In genomic region chr4:1252928-1253492, GRCh38 we compare ENCODE assay signal across 1 cellular context.
TF ChIP-seq lines count a peak whose summit lies in the region.

No MANE protein-coding gene starts in this region.

TF ChIP-seq in HepG2, 621 proteins besides CTCF, POLR2A, EP300 and RAD21:
- TF ChIP-seq ZSCAN22 (CRISPR knock-in tag; IDR thresholded peaks at IDR 0.05): no peak
- TF ChIP-seq ATF4 (CRISPR knock-in tag; IDR thresholded peaks at IDR 0.05): peak in 1 of 2 experiments; percentile 18; a peak in 1 of 4 replicates
- no peak for TF ChIP-seq SOX13 (IDR thresholded peaks at IDR 0.05)
- TF ChIP-seq SOX13 (CRISPR knock-in tag; conservative IDR thresholded peaks at IDR 0.05 in 1 of 2, IDR thresholded peaks at IDR 0.05 in 1 of 2): 0 out of 4 replicates have a peak, but pooled peaks of 1 of the 2 experiments have one; percentile 11
- TF ChIP-seq, protein P1, sequence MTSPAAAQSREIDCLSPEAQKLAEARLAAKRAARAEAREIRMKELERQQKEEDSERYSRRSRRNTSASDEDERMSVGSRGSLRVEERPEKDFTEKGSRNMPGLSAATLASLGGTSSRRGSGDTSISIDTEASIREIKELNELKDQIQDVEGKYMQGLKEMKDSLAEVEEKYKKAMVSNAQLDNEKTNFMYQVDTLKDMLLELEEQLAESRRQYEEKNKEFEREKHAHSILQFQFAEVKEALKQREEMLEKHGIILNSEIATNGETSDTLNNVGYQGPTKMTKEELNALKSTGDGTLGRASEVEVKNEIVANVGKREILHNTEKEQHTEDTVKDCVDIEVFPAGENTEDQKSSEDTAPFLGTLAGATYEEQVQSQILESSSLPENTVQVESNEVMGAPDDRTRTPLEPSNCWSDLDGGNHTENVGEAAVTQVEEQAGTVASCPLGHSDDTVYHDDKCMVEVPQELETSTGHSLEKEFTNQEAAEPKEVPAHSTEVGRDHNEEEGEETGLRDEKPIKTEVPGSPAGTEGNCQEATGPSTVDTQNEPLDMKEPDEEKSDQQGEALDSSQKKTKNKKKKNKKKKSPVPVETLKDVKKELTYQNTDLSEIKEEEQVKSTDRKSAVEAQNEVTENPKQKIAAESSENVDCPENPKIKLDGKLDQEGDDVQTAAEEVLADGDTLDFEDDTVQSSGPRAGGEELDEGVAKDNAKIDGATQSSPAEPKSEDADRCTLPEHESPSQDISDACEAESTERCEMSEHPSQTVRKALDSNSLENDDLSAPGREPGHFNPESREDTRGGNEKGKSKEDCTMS (CRISPR knock-in tag; conservative IDR thresholded peaks at IDR 0.05): no peak
- TF ChIP-seq ZNF280D (CRISPR knock-in tag; IDR thresholded peaks at IDR 0.05): peak; percentile 64; the same call in 1 of the 2 replicates
- TF ChIP-seq ZNF879 (CRISPR knock-in tag; IDR thresholded peaks at IDR 0.05): no peak
- TF ChIP-seq HNF4A (CRISPR knock-in tag; IDR thresholded peaks at IDR 0.05): peak; percentile 67
- peak; percentile 74 for TF ChIP-seq CEBPG (CRISPR knock-in tag; IDR thresholded peaks at IDR 0.05)
- TF ChIP-seq MAFG (CRISPR knock-in tag; IDR thresholded peaks at IDR 0.05): no peak
- no peak for TF ChIP-seq ZNF180 (CRISPR knock-in tag; IDR thresholded peaks at IDR 0.05; ENCODE audit: borderline replicate concordance, low read depth)
- no peak for TF ChIP-seq BCLAF1 (IDR thresholded peaks at IDR 0.05)
- TF ChIP-seq NCOR1 (IDR thresholded peaks at IDR 0.05; ENCODE audit: borderline replicate concordance, low read length): 0 out of 2 replicates have a peak, but pooled peaks have one; percentile 51
- TF ChIP-seq CEBPB (IDR thresholded peaks at IDR 0.05; ENCODE audit: borderline replicate concordance, low read depth, low read length): peak; percentile 82
- TF ChIP-seq SP4 (CRISPR knock-in tag; IDR thresholded peaks at IDR 0.05): no peak
- peak; percentile 100 for TF ChIP-seq ZNF564 (CRISPR knock-in tag; IDR thresholded peaks at IDR 0.05)
- peak; percentile 42; the same call in 1 of the 2 replicates for TF ChIP-seq ZBTB14 (CRISPR knock-in tag; IDR thresholded peaks at IDR 0.05)
- TF ChIP-seq ZNF12 (CRISPR knock-in tag; IDR thresholded peaks at IDR 0.05): peak; percentile 51; the same call in 1 of the 2 replicates
- TF ChIP-seq, protein P2, sequence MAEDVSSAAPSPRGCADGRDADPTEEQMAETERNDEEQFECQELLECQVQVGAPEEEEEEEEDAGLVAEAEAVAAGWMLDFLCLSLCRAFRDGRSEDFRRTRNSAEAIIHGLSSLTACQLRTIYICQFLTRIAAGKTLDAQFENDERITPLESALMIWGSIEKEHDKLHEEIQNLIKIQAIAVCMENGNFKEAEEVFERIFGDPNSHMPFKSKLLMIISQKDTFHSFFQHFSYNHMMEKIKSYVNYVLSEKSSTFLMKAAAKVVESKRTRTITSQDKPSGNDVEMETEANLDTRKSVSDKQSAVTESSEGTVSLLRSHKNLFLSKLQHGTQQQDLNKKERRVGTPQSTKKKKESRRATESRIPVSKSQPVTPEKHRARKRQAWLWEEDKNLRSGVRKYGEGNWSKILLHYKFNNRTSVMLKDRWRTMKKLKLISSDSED (CRISPR knock-in tag; IDR thresholded peaks at IDR 0.05): no peak
- no peak for TF ChIP-seq SATB2 (CRISPR knock-in tag; IDR thresholded peaks at IDR 0.05)
- TF ChIP-seq ZNF713 (CRISPR knock-in tag; IDR thresholded peaks at IDR 0.05): no peak
- TF ChIP-seq RFXANK (CRISPR knock-in tag; IDR thresholded peaks at IDR 0.05): no peak
- TF ChIP-seq, protein P3, sequence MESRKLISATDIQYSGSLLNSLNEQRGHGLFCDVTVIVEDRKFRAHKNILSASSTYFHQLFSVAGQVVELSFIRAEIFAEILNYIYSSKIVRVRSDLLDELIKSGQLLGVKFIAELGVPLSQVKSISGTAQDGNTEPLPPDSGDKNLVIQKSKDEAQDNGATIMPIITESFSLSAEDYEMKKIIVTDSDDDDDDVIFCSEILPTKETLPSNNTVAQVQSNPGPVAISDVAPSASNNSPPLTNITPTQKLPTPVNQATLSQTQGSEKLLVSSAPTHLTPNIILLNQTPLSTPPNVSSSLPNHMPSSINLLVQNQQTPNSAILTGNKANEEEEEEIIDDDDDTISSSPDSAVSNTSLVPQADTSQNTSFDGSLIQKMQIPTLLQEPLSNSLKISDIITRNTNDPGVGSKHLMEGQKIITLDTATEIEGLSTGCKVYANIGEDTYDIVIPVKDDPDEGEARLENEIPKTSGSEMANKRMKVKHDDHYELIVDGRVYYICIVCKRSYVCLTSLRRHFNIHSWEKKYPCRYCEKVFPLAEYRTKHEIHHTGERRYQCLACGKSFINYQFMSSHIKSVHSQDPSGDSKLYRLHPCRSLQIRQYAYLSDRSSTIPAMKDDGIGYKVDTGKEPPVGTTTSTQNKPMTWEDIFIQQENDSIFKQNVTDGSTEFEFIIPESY (CRISPR knock-in tag; IDR thresholded peaks at IDR 0.05): peak; percentile 93
